ENCODE assay signal across 18 cellular contexts in genomic region chr3:193827831-193828230, GRCh38.
DNase-seq lines count a peak whose midpoint lies in the region; ATAC-seq, FAIRE-seq and TF ChIP-seq lines count a peak whose summit lies in the region.
"Had no signal": no experiment of that assay in that cellular context is flagged by ENCODE, and none has a peak within 500 bp of the region (broad histone marks: within the 10 kb centered on the region; RNA-seq: fewer than 3 reads in every experiment).

No MANE protein-coding gene starts in this region.

- H2AFZ ChIP-seq in PC-3 (ENCODE audit: low read length) (no peak overlapping the region), keratinocyte (ENCODE audit: control insufficient read depth, low read length) (no peak overlapping the region)

- ATAC-seq in PC-3, result no peak
- ATAC-seq: A549 had no signal

- CTCF ChIA-PET in PC-3 (lab: Charles Lee), result interaction anchor here (0.7 kb wide), 1 partner anchor 29 kb away, joined by 5 read pairs; no protein-coding TSS in a partner anchor

- H3K27ac ChIP-seq in PC-3 (ENCODE audit: low read length) (peak overlapping the region; percentile 31), coronary artery (no peak overlapping the region), keratinocyte (ENCODE audit: control insufficient read depth, insufficient read depth, low read length) (no peak overlapping the region), suprapubic skin (peak overlapping the region; percentile 3), transverse colon (no peak overlapping the region)
- H3K27ac ChIP-seq: A549, KMS-11 had no signal

- no peaks in the 10 kb centered on the region for H3K9me1 ChIP-seq in keratinocyte (ENCODE audit: control insufficient read depth, extremely low read depth, insufficient read depth, low read length)

- no peaks in the 10 kb centered on the region for H3K9me3 ChIP-seq in PC-3 (ENCODE audit: low read length)
- no peaks in the 10 kb centered on the region for H3K9me3 ChIP-seq in keratinocyte (ENCODE audit: control insufficient read depth, low read depth, low read length)
- H3K9me3 ChIP-seq in suprapubic skin, result no peaks in the 10 kb centered on the region
- H3K9me3 ChIP-seq in transverse colon, result peaks cover 0 to 3% of the 10 kb centered on the region in 2 donors

- no peaks in the 10 kb centered on the region for H3K9me2 ChIP-seq in PC-3 (replicated peaks; ENCODE audit: low read length)

- H3K79me2 ChIP-seq in PC-3 (ENCODE audit: low read length) (no peaks in the 10 kb centered on the region), keratinocyte (ENCODE audit: control insufficient read depth, insufficient read depth, low read length) (no peaks in the 10 kb centered on the region)

- no peak for TF ChIP-seq CTCF in PC-3 (conservative IDR thresholded peaks at IDR 0.05; ENCODE audit: low read depth, low read length)
- no peak for TF ChIP-seq CTCF in coronary artery (IDR thresholded peaks at IDR 0.05)
- no peak for TF ChIP-seq CTCF in keratinocyte (optimal IDR thresholded peaks at IDR 0.05 in 1 of 3, IDR thresholded peaks at IDR 0.05 in 1 of 3, conservative IDR thresholded peaks at IDR 0.05 in 1 of 3; ENCODE audit: extremely low read depth in 1 of 3, insufficient read depth in 2 of 3, low read length in 3 of 3)
- TF ChIP-seq CTCF in suprapubic skin (IDR thresholded peaks at IDR 0.05), result no peak
- no peak for TF ChIP-seq CTCF in transverse colon (IDR thresholded peaks at IDR 0.05)

- no peaks in the 10 kb centered on the region for H4K20me1 ChIP-seq in PC-3 (ENCODE audit: low read length)
- no peaks in the 10 kb centered on the region for H4K20me1 ChIP-seq in keratinocyte (ENCODE audit: control insufficient read depth, extremely low read depth, insufficient read depth, low read length)

- in situ Hi-C loops in transverse colon (cut with MboI; ENCODE audit: low pct_ligation_motif_present in 1 of 4, low pct_unique_long_range_greater_than_20kb in 1 of 4, low sequenced_read_pairs in 3 of 4), result no loop called here

- H3K27me3 ChIP-seq in PC-3 (ENCODE audit: low read length) (no peaks in the 10 kb centered on the region), keratinocyte (ENCODE audit: control insufficient read depth, extremely low read depth, insufficient read depth, low read length) (no peaks in the 10 kb centered on the region), suprapubic skin (no peaks in the 10 kb centered on the region), transverse colon (no peaks in the 10 kb centered on the region)

- TF ChIP-seq EP300 in suprapubic skin (IDR thresholded peaks at IDR 0.05) (no peak), transverse colon (IDR thresholded peaks at IDR 0.05; ENCODE audit: low read depth) (no peak)

- dilution Hi-C loops in keratinocyte (cut with MboI; ENCODE audit: extremely low pct_ligation_motif_present, low sequenced_read_pairs), result no loop called here

- no peak for TF ChIP-seq POLR2A in suprapubic skin (IDR thresholded peaks at IDR 0.05)
- TF ChIP-seq POLR2A in transverse colon (IDR thresholded peaks at IDR 0.05), result no peak

- H3K36me3 ChIP-seq in PC-3 (ENCODE audit: low read depth, low read length) (no peaks in the 10 kb centered on the region), keratinocyte (ENCODE audit: control insufficient read depth in 2 of 2, extremely low read depth in 1 of 2, insufficient read depth in 2 of 2, low read length in 2 of 2) (no peaks in the 10 kb centered on the region), suprapubic skin (no peaks in the 10 kb centered on the region), transverse colon (no peaks in the 10 kb centered on the region)

- no TSS peak for BruUV-seq in PC-3 (replicated peaks; lab: Mats Ljungman, UMichigan)

- H3K4me2 ChIP-seq in PC-3 (ENCODE audit: low read length) (peak overlapping the region; percentile 15; the same call in 1 of the 2 replicates), keratinocyte (ENCODE audit: control insufficient read depth, extremely low read depth, insufficient read depth, low read depth, low read length) (no peak overlapping the region)
- H3K4me2 ChIP-seq: A549, KMS-11 had no signal

- DNase-seq in PC-3 (no peak), coronary artery (ENCODE audit: low spot score) (peak; percentile 4), keratinocyte (ENCODE audit: low read depth, low spot score) (no peak), suprapubic skin (ENCODE audit: low spot score in 2 of 2) (no peak), DMS153 treated with DMSO at 0.1 percent for 48 hours (lab: John Stamatoyannopoulos, UW; ENCODE audit: unreplicated experiment) (no peak), NCI-H146 (lab: John Stamatoyannopoulos, UW) (no peak), epidermal melanocyte (ENCODE audit: insufficient read length, low spot score) (no peak), transverse colon (no peak)
- DNase-seq: C1 segment of cervical spinal cord, NCI-H1092 treated with DMSO at 0.1 percent for 48 hours, NCI-H1694, NCI-H226, NCI-H524 treated with DMSO at 0.1 percent for 48 hours, SHP77 treated with DMSO at 0.1 percent for 48 hours had no signal

- WGBS in suprapubic skin, result 75% methylated on average over 2 of the region's 2 CpGs
- 58 to 78% methylated on average over 2 of the region's 2 CpGs for WGBS in transverse colon (ENCODE audit: low coverage in 1 of 2), 2 donors

- FAIRE-seq in keratinocyte (lab: Jason Lieb, UNC), result peak; percentile 5
- FAIRE-seq: A549, GM19239, H54 had no signal

- H3K4me1 ChIP-seq in PC-3 (ENCODE audit: insufficient read depth, low read length) (peaks cover 43% of the 10 kb centered on the region), keratinocyte (ENCODE audit: control insufficient read depth, extremely low read depth, insufficient read depth, low read length) (peaks cover 43% of the 10 kb centered on the region), suprapubic skin (peaks cover 59% of the 10 kb centered on the region), transverse colon (peaks cover 0 to 23% (median 6%) of the 10 kb centered on the region in 4 donors)
- H3K4me1 ChIP-seq: A549 had no signal

- H3K9ac ChIP-seq in PC-3 (ENCODE audit: low read length), result no peak overlapping the region
- no peak overlapping the region for H3K9ac ChIP-seq in keratinocyte (ENCODE audit: control insufficient read depth, extremely low read depth, insufficient read depth, low read length)
- H3K9ac ChIP-seq: KMS-11 had no signal

- no peaks in the 10 kb centered on the region for H3F3A ChIP-seq in PC-3 (ENCODE audit: low read length, unreplicated experiment)

- H3K4me3 ChIP-seq in PC-3 (ENCODE audit: low read length) (no peak overlapping the region), coronary artery (no peak overlapping the region), keratinocyte (ENCODE audit: control insufficient read depth in 2 of 3, extremely low read depth in 1 of 3, insufficient read depth in 2 of 3, low read depth in 1 of 3, low read length in 3 of 3) (no peak overlapping the region), suprapubic skin (no peak overlapping the region), transverse colon (no peak overlapping the region)
- H3K4me3 ChIP-seq: A549 had no signal

- POLR2A ChIA-PET in PC-3 (lab: Charles Lee; ENCODE audit: unreplicated experiment), result no interaction called here

- intact Hi-C loops in PC-3 (cut with micrococcal nuclease) (loop anchor here (2.0 kb wide), 1 partner anchor 45 kb away; no protein-coding TSS in a partner anchor), transverse colon (cut with DNase I; ENCODE audit: low total_unique reads) (no loop called here)

Comparison
In these comparisons a context has a peak if more than half of its experiments do, and no peak if none do; other contexts are left out.
1. H3K27ac ChIP-seq: peak in PC-3 (single experiment) and suprapubic skin (single experiment); none in coronary artery (0 of 2), keratinocyte (single experiment) and transverse colon (0 of 4).